8 cellular contexts compared by ENCODE assay signal in genomic region chr1:205977348-205978014, GRCh38. TPM values are rescaled to one million over a fixed set of nuclear protein-coding genes. Genes with fewer than 3 reads are reported as not detected.
DNase-seq lines count a peak whose midpoint lies in the region; ATAC-seq and TF ChIP-seq lines count a peak whose summit lies in the region.

No MANE protein-coding gene starts in this region.

- CTCF ChIA-PET in RWPE1 (lab: Yijun Ruan, JAX), result interaction anchor here (0.5 to 12.2 kb wide), 72 partner anchors 9 to 667 kb away, joined by 3 to 406 read pairs (median 5); partner anchors contain the start of genes RAB7B and SLC26A9

- no peaks in the 10 kb centered on the region for H3K27me3 ChIP-seq in MG63

- peak; percentile 87 for DNase-seq in GM03348 (ENCODE audit: low spot score)
- DNase-seq in MG63, result peak; percentile 62
- peak; percentile 73 for DNase-seq in RWPE1 (ENCODE audit: low spot score)
- peak; percentile 55 to 58 for DNase-seq in activated T-helper 1 cell treated with anti-CD3 and anti-CD28 coated beads, Interleukin-2, amount 50 U/mL, for 16 hours (ENCODE audit: low read depth in 1 of 2, low spot score in 1 of 2)
- peak; percentile 79 for DNase-seq in fibroblast of villous mesenchyme (ENCODE audit: low read depth)
- peak; percentile 36 for DNase-seq in non-pigmented ciliary epithelial cell (ENCODE audit: low read depth)
- DNase-seq in substantia nigra (lab: John Stamatoyannopoulos, UW), result peak in 46 of 49 donors; percentile 23 to 84 (median 65)

- H3K4me3 ChIP-seq in MG63 (no peak overlapping the region), fibroblast of villous mesenchyme (ENCODE audit: low read depth, low read length) (no peak overlapping the region)

- no peak for ATAC-seq in GM21825 (IDR thresholded peaks at IDR 0.05; ENCODE audit: unreplicated experiment)

- no peaks in the 10 kb centered on the region; the same call in 1 of the 2 replicates for H3K36me3 ChIP-seq in MG63

- TF ChIP-seq CTCF in RWPE1 (conservative IDR thresholded peaks at IDR 0.05; ENCODE audit: low read depth) (peak; percentile 94), fibroblast of villous mesenchyme (IDR thresholded peaks at IDR 0.05; ENCODE audit: insufficient read depth, low read depth, low read length) (peak; percentile 96)

- POLR2A ChIA-PET in RWPE1 (lab: Yijun Ruan, JAX; ENCODE audit: low non-redundant PET), result interaction anchor here (0.9 to 1.2 kb wide), 2 partner anchors 60 to 151 kb away, joined by 3 read pairs; no protein-coding TSS in a partner anchor

- H3K27ac ChIP-seq in RWPE1, result peak overlapping the region; percentile 76
- H3K27ac ChIP-seq in substantia nigra (ENCODE audit: low read depth, low read length, poor library complexity, severe bottlenecking), result peak overlapping the region; percentile 68

- no peaks in the 10 kb centered on the region for H3K9me3 ChIP-seq in MG63

RNA-seq across cellular contexts. Expression of gene RAB7B, which starts 25.7 kb away (rescaled TPM):
- total RNA-seq in MG63 (2014; rRNA removed; shearing (Covaris generic); ENCODE audit: low replicate concordance), result 17.5 and 25.7 TPM in 2 replicates
- total RNA-seq in fibroblast of villous mesenchyme, result 4.2 and 5.2 TPM in 2 replicates

RNA-seq across cellular contexts. Expression of gene SLC26A9, which starts 34.2 kb away (rescaled TPM):
- total RNA-seq in MG63 (2014; rRNA removed; shearing (Covaris generic); ENCODE audit: low replicate concordance), result not detected in 2 replicates
- total RNA-seq in fibroblast of villous mesenchyme, result not detected in 2 replicates

RNA-seq across cellular contexts. Expression of gene CTSE, which starts 46.2 kb away (rescaled TPM):
- total RNA-seq in MG63 (2014; rRNA removed; shearing (Covaris generic); ENCODE audit: low replicate concordance), result not detected in 2 replicates
- not detected in 2 replicates for total RNA-seq in fibroblast of villous mesenchyme

Comparison
In these comparisons a context has a peak if more than half of its experiments do, and no peak if none do; other contexts are left out.
1. DNase-seq: peak in every context shown above with its lines; median percentile 87 in GM03348; 79 in fibroblast of villous mesenchyme; 73 in RWPE1; 65 in substantia nigra; 62 in MG63; 56 in activated T-helper 1 cell treated with anti-CD3 and anti-CD28 coated beads, Interleukin-2, amount 50 U/mL, for 16 hours; 36 in non-pigmented ciliary epithelial cell.